ENCODE assay signal across 8 cellular contexts in genomic region chr10:122279725-122280141, GRCh38. TPM values are rescaled to one million over a fixed set of nuclear protein-coding genes. Genes with fewer than 3 reads are reported as not detected.
DNase-seq lines count a peak whose midpoint lies in the region; ATAC-seq lines count a peak whose summit lies in the region.

No MANE protein-coding gene starts in this region.

- no peak overlapping the region for H3K4me3 Mint-ChIP-seq in CD4-positive, alpha-beta memory T cell
- no peak overlapping the region for H3K4me3 Mint-ChIP-seq in naive thymus-derived CD8-positive, alpha-beta T cell

- no peak overlapping the region for H3K27ac ChIP-seq in trophoblast cell (ENCODE audit: low read depth, low read length)
- H3K27ac ChIP-seq in CD4-positive, alpha-beta memory T cell (ENCODE audit: low read depth, low read length): no peak overlapping the region

- H3K79me1 ChIP-seq in trophoblast cell (ENCODE audit: low read length): no peaks in the 10 kb centered on the region

- no peak overlapping the region for H2BK5ac ChIP-seq in trophoblast cell (ENCODE audit: low read depth, low read length, poor library complexity)

- peaks cover 0 to 5% (median 3%) of the 10 kb centered on the region in 4 donors for H3K4me1 Mint-ChIP-seq in CD4-positive, alpha-beta memory T cell
- peaks cover 0 to 6% (median 4%) of the 10 kb centered on the region in 4 donors for H3K4me1 Mint-ChIP-seq in naive thymus-derived CD8-positive, alpha-beta T cell

- no peaks in the 10 kb centered on the region for H3K36me3 ChIP-seq in H7 (replicated peaks; ENCODE audit: control insufficient read depth, insufficient read depth, low read length)
- H3K36me3 ChIP-seq in trophoblast cell (ENCODE audit: control insufficient read depth in 1 of 2, insufficient read depth in 2 of 2, low read length in 2 of 2): no peaks in the 10 kb centered on the region
- no peaks in the 10 kb centered on the region for H3K36me3 ChIP-seq in CD4-positive, alpha-beta memory T cell (ENCODE audit: insufficient read depth, low read length)

- no peak for ATAC-seq in naive thymus-derived CD8-positive, alpha-beta T cell
- ATAC-seq in HG03196 (IDR thresholded peaks at IDR 0.05; ENCODE audit: unreplicated experiment): no peak

- no peak overlapping the region for H4K91ac ChIP-seq in trophoblast cell (ENCODE audit: low read depth, low read length)

- intact Hi-C loops in CD4-positive, alpha-beta memory T cell (cut with micrococcal nuclease): no loop called here

- H3K18ac ChIP-seq in trophoblast cell (ENCODE audit: low read length): no peak overlapping the region

- POLR2A ChIA-PET in CD4-positive, alpha-beta memory T cell (lab: Charles Lee; ENCODE audit: partially characterized antibody): no interaction called here
- POLR2A ChIA-PET in naive thymus-derived CD8-positive, alpha-beta T cell (lab: Charles Lee): no interaction called here

- H3K27me3 Mint-ChIP-seq in CD4-positive, alpha-beta memory T cell: peaks cover 0 to 24% of the 10 kb centered on the region in 2 donors
- H3K27me3 Mint-ChIP-seq in naive thymus-derived CD8-positive, alpha-beta T cell: peaks cover 2 to 58% (median 28%) of the 10 kb centered on the region in 5 donors

- H3K9ac ChIP-seq in trophoblast cell (ENCODE audit: low read length): no peak overlapping the region

- no CpG with 5 or more reads among the region's 9 CpGs for WGBS in trophoblast cell (ENCODE audit: extremely low coverage, insufficient coverage, insufficient read length)

- H2AK5ac ChIP-seq in trophoblast cell (ENCODE audit: low read length): no peak overlapping the region

- no peak overlapping the region for H2BK12ac ChIP-seq in trophoblast cell (ENCODE audit: low read length)

- H3K4me3 ChIP-seq in H7 (ENCODE audit: insufficient read depth, low read depth, low read length): no peak overlapping the region
- no peak overlapping the region for H3K4me3 ChIP-seq in trophoblast cell (ENCODE audit: low read depth, low read length)
- H3K4me3 ChIP-seq in CD4-positive, alpha-beta memory T cell (ENCODE audit: low read length in 2 of 2): no peak overlapping the region

- no peaks in the 10 kb centered on the region for H3K36me3 Mint-ChIP-seq in CD4-positive, alpha-beta memory T cell
- H3K36me3 Mint-ChIP-seq in naive thymus-derived CD8-positive, alpha-beta T cell: no peaks in the 10 kb centered on the region

- H3K14ac ChIP-seq in trophoblast cell (ENCODE audit: low read length): no peak overlapping the region

- CTCF ChIA-PET in CD4-positive, alpha-beta memory T cell (lab: Charles Lee; ENCODE audit: partially characterized antibody): interaction anchor here (0.9 to 1.3 kb wide), 3 partner anchors 12 to 287 kb away, joined by 4 to 6 read pairs (median 5); no protein-coding TSS in a partner anchor

- H3K27me3 ChIP-seq in H7 (ENCODE audit: control insufficient read depth, insufficient read depth, low read length) (no peaks in the 10 kb centered on the region), trophoblast cell (ENCODE audit: insufficient read depth, low read length) (no peaks in the 10 kb centered on the region)
- no peaks in the 10 kb centered on the region for H3K27me3 ChIP-seq in CD4-positive, alpha-beta memory T cell (ENCODE audit: insufficient read depth, low read length)

- H3K23ac ChIP-seq in trophoblast cell (ENCODE audit: low read length): no peak overlapping the region

- H3K79me2 ChIP-seq in trophoblast cell (ENCODE audit: control insufficient read depth, insufficient read depth, low read length, poor library complexity): no peaks in the 10 kb centered on the region

- no peak overlapping the region for H3K4ac ChIP-seq in trophoblast cell (ENCODE audit: low read depth, low read length)

- H3K4me2 ChIP-seq in trophoblast cell (ENCODE audit: low read length): no peak overlapping the region

- peak; percentile 66 for DNase-seq in AG20443 (ENCODE audit: low spot score)
- peak; percentile 74 for DNase-seq in H7
- peak; percentile 55 to 68 for DNase-seq in SHP77 (lab: John Stamatoyannopoulos, UW)
- peak; percentile 28 for DNase-seq in fibroblast of the conjunctiva (ENCODE audit: low read depth)
- DNase-seq in trophoblast cell: peak; percentile 53 to 82
- no peak for DNase-seq in CD4-positive, alpha-beta memory T cell
- DNase-seq in naive thymus-derived CD8-positive, alpha-beta T cell: no peak

- peaks cover 0 to 2% (median 0%) of the 10 kb centered on the region in 8 donors for H3K9me3 Mint-ChIP-seq in CD4-positive, alpha-beta memory T cell
- no peaks in the 10 kb centered on the region for H3K9me3 Mint-ChIP-seq in naive thymus-derived CD8-positive, alpha-beta T cell

- H3K4me1 ChIP-seq in trophoblast cell (ENCODE audit: control insufficient read depth in 1 of 2, insufficient read depth in 2 of 2, low read length in 2 of 2): no peaks in the 10 kb centered on the region
- no peaks in the 10 kb centered on the region for H3K4me1 ChIP-seq in CD4-positive, alpha-beta memory T cell (ENCODE audit: insufficient read depth, low read length)

- H4K12ac ChIP-seq in trophoblast cell (ENCODE audit: low read depth, low read length): no peak overlapping the region

- H3K9me3 ChIP-seq in trophoblast cell (ENCODE audit: insufficient read depth, low read depth, low read length): peaks cover 2% of the 10 kb centered on the region
- no peaks in the 10 kb centered on the region for H3K9me3 ChIP-seq in CD4-positive, alpha-beta memory T cell (ENCODE audit: control insufficient read depth in 1 of 2, low read length in 2 of 2)

- no peak overlapping the region for H4K8ac ChIP-seq in trophoblast cell (ENCODE audit: low read depth, low read length)

- no peak overlapping the region for H2BK120ac ChIP-seq in trophoblast cell (ENCODE audit: insufficient read depth, low read length, poor library complexity)

- no peak overlapping the region for H3K27ac Mint-ChIP-seq in CD4-positive, alpha-beta memory T cell
- no peak overlapping the region for H3K27ac Mint-ChIP-seq in naive thymus-derived CD8-positive, alpha-beta T cell

- no peak overlapping the region for H2AFZ ChIP-seq in trophoblast cell (ENCODE audit: insufficient read depth, low read length, poor library complexity)

RNA-seq across cellular contexts. Expression of gene BTBD16, which starts 8.6 kb away (rescaled TPM):
- 0.15 and 0.42 TPM in 2 replicates for total RNA-seq in H7 (2014; rRNA removed; shearing (Covaris generic))
- not detected in 2 replicates for polyA plus RNA-seq in trophoblast cell (2013)
- total RNA-seq in CD4-positive, alpha-beta memory T cell: not detected
- polyA plus RNA-seq in CD4-positive, alpha-beta memory T cell: under 1 TPM in 1 of 2 donors, not detected in 1; 0.09 TPM
- total RNA-seq in naive thymus-derived CD8-positive, alpha-beta T cell: not detected
- not detected for polyA plus RNA-seq in naive thymus-derived CD8-positive, alpha-beta T cell

Comparison
In these comparisons a context has a peak if more than half of its experiments do, and no peak if none do; other contexts are left out.
1. DNase-seq: peak in AG20443 (single experiment), H7 (single experiment), SHP77 (2 of 2), fibroblast of the conjunctiva (single experiment) and trophoblast cell (2 of 2); none in CD4-positive, alpha-beta memory T cell (0 of 5) and naive thymus-derived CD8-positive, alpha-beta T cell (0 of 10).